ENCODE assay signal across 1 cellular context in genomic region chr3:122560680-122561079, GRCh38.
TF ChIP-seq lines count a peak whose summit lies in the region.

No MANE protein-coding gene starts in this region.

TF ChIP-seq in H1, 55 proteins besides CTCF, POLR2A, EP300 and RAD21:
- TF ChIP-seq JUND (IDR thresholded peaks at IDR 0.05; ENCODE audit: low read length) (peak; percentile 73), JUN (IDR thresholded peaks at IDR 0.05; ENCODE audit: low read depth, low read length) (0 out of 2 replicates have a peak, but pooled peaks have one; percentile 59), TCF12 (IDR thresholded peaks at IDR 0.05; ENCODE audit: low read depth, low read length) (no peak), TEAD4 (IDR thresholded peaks at IDR 0.05; ENCODE audit: low read depth, low read length) (no peak), ATF3 (IDR thresholded peaks at IDR 0.05; ENCODE audit: insufficient read depth, low read depth, low read length) (0 out of 2 replicates have a peak, but pooled peaks have one; percentile 16), ATF2 (IDR thresholded peaks at IDR 0.05; ENCODE audit: low read length) (peak; percentile 93)
